16 cellular contexts compared by ENCODE assay signal in the genomic region with DNA sequence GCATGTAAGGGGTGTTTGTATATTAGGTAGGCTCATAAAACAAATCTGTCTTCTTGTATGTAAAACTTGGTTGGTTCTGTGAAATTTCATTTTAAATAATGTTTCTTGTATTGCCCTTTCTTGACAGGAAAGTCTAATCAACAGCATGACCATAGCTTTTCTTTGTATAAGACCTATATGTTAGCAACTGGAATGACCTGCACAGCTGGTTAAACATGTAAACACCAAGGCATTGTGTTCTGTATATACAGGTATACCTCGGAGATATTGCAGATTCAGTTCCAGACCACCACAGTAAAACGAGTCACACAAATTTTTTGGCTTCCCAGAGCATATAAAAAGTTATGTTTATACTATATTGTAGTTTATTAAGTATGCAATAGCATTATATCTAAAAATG.
DNase-seq lines count a peak whose midpoint lies in the region; TF ChIP-seq lines count a peak whose summit lies in the region.
"Had no signal": no experiment of that assay in that cellular context is flagged by ENCODE, and none has a peak within 500 bp of the region (broad histone marks: within the 10 kb centered on the region; RNA-seq: fewer than 3 reads in every experiment).

No MANE protein-coding gene starts in this region.

- intact Hi-C loops in OCI-LY7 (cut with micrococcal nuclease; ENCODE audit: unreplicated experiment), result no loop called here

- H3K9me3 ChIP-seq in OCI-LY7 (ENCODE audit: low read length), result no peaks in the 10 kb centered on the region

- peaks cover 5% of the 10 kb centered on the region for H3K36me3 Mint-ChIP-seq in glutamatergic neuron (ENCODE audit: unreplicated experiment)

- H3K4me1 ChIP-seq in OCI-LY7 (ENCODE audit: insufficient read depth, low read length, poor library complexity, severe bottlenecking), result peaks cover 24% of the 10 kb centered on the region

- H3K9me3 Mint-ChIP-seq in glutamatergic neuron (ENCODE audit: unreplicated experiment), result peaks cover 5% of the 10 kb centered on the region
- H3K9me3 Mint-ChIP-seq: CD8-positive, alpha-beta memory T cell; H9; T-cell had no signal

- H3K4me3 Mint-ChIP-seq in glutamatergic neuron (ENCODE audit: unreplicated experiment), result no peak overlapping the region
- H3K4me3 Mint-ChIP-seq: H9 had no signal

- no peaks in the 10 kb centered on the region for H3K79me2 ChIP-seq in OCI-LY7 (ENCODE audit: insufficient read depth, low read depth, low read length)

- CTCF ChIA-PET in OCI-LY7 (lab: Charles Lee; ENCODE audit: unreplicated experiment), result no interaction called here

- H3K4me3 ChIP-seq in OCI-LY7 (ENCODE audit: low read depth, low read length, poor library complexity, severe bottlenecking), result no peak overlapping the region
- H3K4me3 ChIP-seq: PC-9 had no signal

- peak overlapping the region; percentile 17 for H3K27ac Mint-ChIP-seq in glutamatergic neuron (ENCODE audit: unreplicated experiment)
- H3K27ac Mint-ChIP-seq: CD8-positive, alpha-beta memory T cell; H9; T-cell had no signal

- no peak overlapping the region for H3K27ac ChIP-seq in OCI-LY7 (ENCODE audit: low read depth, low read length, poor library complexity, severe bottlenecking)
- H3K27ac ChIP-seq: PC-9 had no signal

- H3K9me2 ChIP-seq in OCI-LY7 (ENCODE audit: insufficient read depth, low read length), result no peaks in the 10 kb centered on the region

- no peak for TF ChIP-seq CTCF in OCI-LY7 (conservative IDR thresholded peaks at IDR 0.05; ENCODE audit: low read length)
- TF ChIP-seq CTCF in glutamatergic neuron (IDR thresholded peaks at IDR 0.05; ENCODE audit: partially characterized antibody, unreplicated experiment), result no peak

- peaks cover 25% of the 10 kb centered on the region for H3K4me1 Mint-ChIP-seq in glutamatergic neuron (ENCODE audit: low read depth, unreplicated experiment)

- H4K20me1 ChIP-seq in OCI-LY7 (ENCODE audit: insufficient read depth, low read length), result no peaks in the 10 kb centered on the region

- POLR2A ChIA-PET in OCI-LY7 (lab: Charles Lee), result interaction anchor here (0.6 kb wide), 2 partner anchors 22 to 351 kb away, joined by 3 read pairs; no protein-coding TSS in a partner anchor

- H3K36me3 ChIP-seq in OCI-LY7 (ENCODE audit: insufficient read depth, low read length), result no peaks in the 10 kb centered on the region

- no TSS peak for BruUV-seq in OCI-LY7 (replicated peaks; lab: Mats Ljungman, UMichigan)

- DNase-seq in DMS53 treated with DMSO at 0.1 percent for 48 hours (lab: John Stamatoyannopoulos, UW; ENCODE audit: unreplicated experiment), result peak; percentile 49
- peak; percentile 13 to 30 for DNase-seq in NCI-H1930 (lab: John Stamatoyannopoulos, UW)
- no peak for DNase-seq in OCI-LY7 (ENCODE audit: low spot score)
- no peak for DNase-seq in glutamatergic neuron
- no peak for DNase-seq in C1 segment of cervical spinal cord (lab: John Stamatoyannopoulos, UW)
- DNase-seq in NCI-H2029 treated with DMSO at 0.1 percent for 48 hours (lab: John Stamatoyannopoulos, UW), result no peak
- no peak for DNase-seq in NOMO-1 (lab: John Stamatoyannopoulos, UW; ENCODE audit: unreplicated experiment in 2 of 2)
- DNase-seq: ACHN; CD8-positive, alpha-beta memory T cell; DMS153; H9; MV-4-11; NCI-H1694; NK-92 treated with Interleukin-12 subunit alpha and Interleukin-12 subunit beta, amount 100 ng/mL, for 24 hours; PC-9; T-cell had no signal

- peak overlapping the region; percentile 57 for H3K4me2 ChIP-seq in OCI-LY7 (ENCODE audit: low read length)
- H3K4me2 ChIP-seq: PC-9 had no signal

- H3K27me3 Mint-ChIP-seq in glutamatergic neuron (ENCODE audit: unreplicated experiment), result peaks cover 5% of the 10 kb centered on the region
- H3K27me3 Mint-ChIP-seq: CD8-positive, alpha-beta memory T cell; T-cell had no signal

- H2AFZ ChIP-seq in OCI-LY7 (ENCODE audit: low read length), result no peak overlapping the region
- H2AFZ ChIP-seq: PC-9 had no signal

Comparison
In these comparisons a context has a peak if more than half of its experiments do, and no peak if none do; other contexts are left out.
1. DNase-seq: peak in DMS53 treated with DMSO at 0.1 percent for 48 hours (single experiment) and NCI-H1930 (2 of 2); none in OCI-LY7 (single experiment), glutamatergic neuron (single experiment), C1 segment of cervical spinal cord (0 of 14), NCI-H2029 treated with DMSO at 0.1 percent for 48 hours (single experiment) and NOMO-1 (0 of 2).